ENCODE assay signal across 9 cellular contexts in the genomic region with DNA sequence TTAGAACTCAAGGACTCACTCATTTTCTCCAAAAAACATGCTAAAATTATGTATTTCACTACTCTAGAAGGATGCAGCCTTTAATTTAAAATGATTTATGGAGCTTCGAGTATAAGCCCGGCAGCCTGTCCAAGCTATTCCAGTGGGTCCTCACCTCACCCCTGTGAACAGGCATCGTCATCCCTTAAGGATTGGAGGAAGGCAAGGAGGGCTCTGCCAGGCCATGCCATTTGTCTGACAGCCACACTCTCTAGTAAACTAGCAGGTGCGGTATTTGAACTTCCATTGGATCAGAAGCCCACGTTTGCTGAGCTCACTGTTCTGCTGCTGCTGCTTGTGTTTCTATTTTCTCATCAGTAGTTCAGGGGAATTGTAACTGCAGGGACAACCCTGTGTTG. TPM values are rescaled to one million over a fixed set of nuclear protein-coding genes. Genes with fewer than 3 reads are reported as not detected.
DNase-seq lines count a peak whose midpoint lies in the region; ATAC-seq and TF ChIP-seq lines count a peak whose summit lies in the region.
"Had no signal": no experiment of that assay in that cellular context is flagged by ENCODE, and none has a peak within 500 bp of the region (broad histone marks: within the 10 kb centered on the region; RNA-seq: fewer than 3 reads in every experiment).

No MANE protein-coding gene starts in this region.

- H4K20me1 ChIP-seq in osteoblast (ENCODE audit: insufficient read depth, low read length): peaks cover 23% of the 10 kb centered on the region

- no peak for TF ChIP-seq CTCF in Peyer's patch (IDR thresholded peaks at IDR 0.05)
- TF ChIP-seq CTCF in osteoblast (IDR thresholded peaks at IDR 0.05; ENCODE audit: extremely low read depth, low read depth, low read length): no peak
- no peak for TF ChIP-seq CTCF in GM20000 (IDR thresholded peaks at IDR 0.05; ENCODE audit: extremely low read depth, missing control alignments)

- peaks cover 0 to 16% (median 0%) of the 10 kb centered on the region in 4 donors for H3K4me1 ChIP-seq in Peyer's patch
- peaks cover 61% of the 10 kb centered on the region for H3K4me1 ChIP-seq in osteoblast (ENCODE audit: insufficient read depth, low read length)

- peak overlapping the region; percentile 41 to 87 (median 48) for H3K27ac ChIP-seq in Peyer's patch
- peak overlapping the region; percentile 94 for H3K27ac ChIP-seq in epithelial cell of prostate
- peak overlapping the region; percentile 90 for H3K27ac ChIP-seq in osteoblast (ENCODE audit: low read depth, low read length)

- H3K4me3 ChIP-seq in Peyer's patch: peak overlapping the region in 2 of 4 donors; percentile 8 to 51
- H3K4me3 ChIP-seq in osteoblast (ENCODE audit: insufficient read depth, low read length): peak overlapping the region; percentile 95

- peaks cover 68% of the 10 kb centered on the region for H3K79me2 ChIP-seq in osteoblast (ENCODE audit: insufficient read depth, low read length)

- no peak for ATAC-seq in GM18909 (IDR thresholded peaks at IDR 0.05; ENCODE audit: poor library complexity, unreplicated experiment)

- H2AFZ ChIP-seq in osteoblast (ENCODE audit: low read length): no peak overlapping the region

- H3K36me3 ChIP-seq in Peyer's patch (peaks cover 0 to 41% (median 0%) of the 10 kb centered on the region in 3 donors), osteoblast (ENCODE audit: insufficient read depth, low read length) (peaks cover 7% of the 10 kb centered on the region)

- in situ Hi-C loops in ACHN (cut with HindIII; ENCODE audit: low pct_ligation_motif_present, low pct_unique_long_range_greater_than_20kb, low sequenced_read_pairs): no loop called here

- no peak for TF ChIP-seq POLR2A in Peyer's patch (IDR thresholded peaks at IDR 0.05)

- H3K4me2 ChIP-seq in osteoblast (ENCODE audit: insufficient read depth, low read length): peak overlapping the region; percentile 97

- H3K9me3 ChIP-seq in Peyer's patch (no peaks in the 10 kb centered on the region), osteoblast (ENCODE audit: low read depth, low read length) (no peaks in the 10 kb centered on the region)

- peak; percentile 42 for DNase-seq in ACHN
- no peak for DNase-seq in Peyer's patch
- no peak for DNase-seq in epithelial cell of prostate (ENCODE audit: low read depth, low spot score)
- DNase-seq in osteoblast (ENCODE audit: insufficient read length, low spot score, missing footprints): no peak
- DNase-seq in iPS-NIHi7 (ENCODE audit: extremely low spot score): no peak
- no peak for DNase-seq in GM20000 (ENCODE audit: low spot score)
- DNase-seq in activated CD8-positive, alpha-beta memory T cell treated with anti-CD3 and anti-CD28 coated beads for 24 hours: no peak
- DNase-seq: NCI-H2081 had no signal

- no peaks in the 10 kb centered on the region for H3K27me3 ChIP-seq in Peyer's patch
- no peaks in the 10 kb centered on the region for H3K27me3 ChIP-seq in osteoblast (ENCODE audit: insufficient read depth, low read length)

RNA-seq across cellular contexts. Expression of a gene that starts 39.8 kb away (rescaled TPM):
- total RNA-seq in Peyer's patch (10 to 100 TPM; 13.3 to 20.9 (median 15.4) TPM), osteoblast (32.6 and 43.3 TPM in 2 replicates)
